ENCODE assay signal across 24 cellular contexts in the genomic region with DNA sequence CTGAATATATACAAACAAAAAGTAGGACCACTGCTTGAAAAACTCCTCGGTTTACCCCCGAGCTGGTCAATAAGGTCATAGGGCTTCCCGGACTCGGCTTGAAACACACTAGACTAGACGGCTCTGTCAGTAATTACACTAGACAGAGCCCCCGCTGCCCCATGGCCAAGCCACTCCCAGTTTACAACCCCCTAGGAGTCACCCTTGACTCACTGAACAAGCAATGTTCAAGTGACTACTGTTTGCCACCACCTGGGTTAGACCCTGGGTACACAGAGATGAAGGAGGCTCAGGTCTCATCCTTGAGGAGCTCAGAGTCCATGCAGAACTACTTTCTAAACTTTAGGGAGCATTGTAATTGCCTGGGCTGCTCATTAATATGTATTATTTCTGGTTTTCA. TPM values are rescaled to one million over a fixed set of nuclear protein-coding genes. Genes with fewer than 3 reads are reported as not detected.
DNase-seq lines count a peak whose midpoint lies in the region; ATAC-seq and TF ChIP-seq lines count a peak whose summit lies in the region.
"Had no signal": no experiment of that assay in that cellular context is flagged by ENCODE, and none has a peak within 500 bp of the region (broad histone marks: within the 10 kb centered on the region; RNA-seq: fewer than 3 reads in every experiment).

No MANE protein-coding gene starts in this region.

- no peak overlapping the region for H3K18ac ChIP-seq in trophoblast cell (ENCODE audit: low read length)

- H3K36me3 ChIP-seq in PC-3 (ENCODE audit: low read depth, low read length) (no peaks in the 10 kb centered on the region), hepatocyte (replicated peaks; ENCODE audit: insufficient read depth, low read depth) (no peaks in the 10 kb centered on the region), transverse colon (no peaks in the 10 kb centered on the region), trophoblast cell (ENCODE audit: control insufficient read depth in 1 of 2, insufficient read depth in 2 of 2, low read length in 2 of 2) (no peaks in the 10 kb centered on the region)
- H3K36me3 ChIP-seq: breast epithelium, heart left ventricle, neural progenitor cell had no signal

- H3K4me1 ChIP-seq in PC-3 (ENCODE audit: insufficient read depth, low read length) (peaks cover 30% of the 10 kb centered on the region), hepatocyte (ENCODE audit: insufficient read depth) (no peaks in the 10 kb centered on the region), transverse colon (peaks cover 0 to 19% (median 8%) of the 10 kb centered on the region in 4 donors), trophoblast cell (ENCODE audit: control insufficient read depth in 1 of 2, insufficient read depth in 2 of 2, low read length in 2 of 2) (no peaks in the 10 kb centered on the region)
- H3K4me1 ChIP-seq: breast epithelium, neural progenitor cell had no signal

- H3F3A ChIP-seq in PC-3 (ENCODE audit: low read length, unreplicated experiment) = no peaks in the 10 kb centered on the region

- DNase-seq in DMS53 (lab: John Stamatoyannopoulos, UW) (peak; percentile 67), DMS53 treated with DMSO at 0.1 percent for 48 hours (lab: John Stamatoyannopoulos, UW; ENCODE audit: unreplicated experiment) (no peak), PC-3 (peak; percentile 96), hepatocyte (ENCODE audit: low spot score) (peak; percentile 78), transverse colon (peak; percentile 51), trophoblast cell (no peak), NCI-H226 (no peak)
- DNase-seq: activated CD4-positive, CD25-positive, alpha-beta regulatory T cell treated with anti-CD3 and anti-CD28 coated beads, Interleukin-2, amount 50 U/mL, for 72 hours; activated naive CD4-positive, alpha-beta T cell treated with anti-CD3 and anti-CD28 coated beads, Interleukin-2, amount 50 U/mL, for 16 hours; amygdala; effector memory CD4-positive, alpha-beta T cell; heart left ventricle; mammary epithelial cell; right cardiac atrium; SK-N-SH; T-helper 17 cell had no signal

- H2AK5ac ChIP-seq in trophoblast cell (ENCODE audit: low read length) = no peak overlapping the region

- no peak for TF ChIP-seq POLR2A in transverse colon (IDR thresholded peaks at IDR 0.05)

- H2AFZ ChIP-seq in PC-3 (ENCODE audit: low read length) (no peak overlapping the region), hepatocyte (no peak overlapping the region), trophoblast cell (ENCODE audit: insufficient read depth, low read length, poor library complexity) (no peak overlapping the region)
- H2AFZ ChIP-seq: neural progenitor cell had no signal

- H3K9me3 ChIP-seq in PC-3 (ENCODE audit: low read length) (no peaks in the 10 kb centered on the region), hepatocyte (ENCODE audit: low read depth) (no peaks in the 10 kb centered on the region), transverse colon (no peaks in the 10 kb centered on the region), trophoblast cell (ENCODE audit: insufficient read depth, low read depth, low read length) (no peaks in the 10 kb centered on the region)
- H3K9me3 ChIP-seq: breast epithelium, heart left ventricle, SK-N-SH had no signal

- H3K4me2 ChIP-seq in PC-3 (ENCODE audit: low read length) (peak overlapping the region; percentile 59), hepatocyte (peak overlapping the region; percentile 63), trophoblast cell (ENCODE audit: low read length) (no peak overlapping the region)
- H3K4me2 ChIP-seq: neural progenitor cell, SK-N-SH had no signal

- intact Hi-C loops in PC-3 (cut with micrococcal nuclease) = loop anchor here (5.0 kb wide), 4 partner anchors 48 to 538 kb away; no protein-coding TSS in a partner anchor
- intact Hi-C loops in transverse colon (cut with DNase I; ENCODE audit: low total_unique reads) = no loop called here

- H3K23ac ChIP-seq in trophoblast cell (ENCODE audit: low read length) = no peak overlapping the region

- H3K79me1 ChIP-seq in trophoblast cell (ENCODE audit: low read length) = no peaks in the 10 kb centered on the region

- H2BK5ac ChIP-seq in trophoblast cell (ENCODE audit: low read depth, low read length, poor library complexity) = no peak overlapping the region

- in situ Hi-C loops in transverse colon (cut with MboI; ENCODE audit: low pct_ligation_motif_present in 1 of 4, low pct_unique_long_range_greater_than_20kb in 1 of 4, low sequenced_read_pairs in 3 of 4) = loop anchor here (5.0 to 25.0 kb wide), 4 partner anchors 261 to 543 kb away; partner anchors contain the start of genes SEH1L (in 4 of the 4) and SPIRE1 (in 1 of the 4)

- no peak overlapping the region for H4K8ac ChIP-seq in trophoblast cell (ENCODE audit: low read depth, low read length)

- no peak overlapping the region for H2BK12ac ChIP-seq in trophoblast cell (ENCODE audit: low read length)

- H3K4me3 ChIP-seq in PC-3 (ENCODE audit: low read length) = 0 out of 2 replicates have a peak overlapping the region, but pooled peaks have one; percentile 5
- no peak overlapping the region for H3K4me3 ChIP-seq in hepatocyte
- H3K4me3 ChIP-seq in transverse colon = no peak overlapping the region
- H3K4me3 ChIP-seq in trophoblast cell (ENCODE audit: low read depth, low read length) = no peak overlapping the region
- H3K4me3 ChIP-seq: breast epithelium, coronary artery, heart left ventricle, neural progenitor cell had no signal

- TF ChIP-seq CTCF in PC-3 (conservative IDR thresholded peaks at IDR 0.05; ENCODE audit: low read depth, low read length) (no peak), hepatocyte (IDR thresholded peaks at IDR 0.05; ENCODE audit: poor library complexity) (no peak), transverse colon (IDR thresholded peaks at IDR 0.05) (no peak)

- POLR2A ChIA-PET in PC-3 (lab: Charles Lee; ENCODE audit: unreplicated experiment) = interaction anchor here (0.6 to 1.0 kb wide), 3 partner anchors 13 to 96 kb away, joined by 3 to 5 read pairs (median 3); partner anchors contain the start of gene PRELID3A

- H3K79me2 ChIP-seq in PC-3 (ENCODE audit: low read length) (no peaks in the 10 kb centered on the region), hepatocyte (no peaks in the 10 kb centered on the region), trophoblast cell (ENCODE audit: control insufficient read depth, insufficient read depth, low read length, poor library complexity) (no peaks in the 10 kb centered on the region)

- TF ChIP-seq EP300 in transverse colon (IDR thresholded peaks at IDR 0.05; ENCODE audit: low read depth) = no peak

- no TSS peak for BruUV-seq in PC-3 (replicated peaks; lab: Mats Ljungman, UMichigan)

- H3K4ac ChIP-seq in trophoblast cell (ENCODE audit: low read depth, low read length) = no peak overlapping the region

- no peak overlapping the region for H2BK120ac ChIP-seq in trophoblast cell (ENCODE audit: insufficient read depth, low read length, poor library complexity)

- H3K14ac ChIP-seq in trophoblast cell (ENCODE audit: low read length) = no peak overlapping the region

- CTCF ChIA-PET in PC-3 (lab: Charles Lee) = interaction anchor here (0.5 to 0.6 kb wide), 2 partner anchors 17 to 53 kb away, joined by 6 to 8 read pairs; partner anchors contain the start of gene AFG3L2

- H4K91ac ChIP-seq in trophoblast cell (ENCODE audit: low read depth, low read length) = no peak overlapping the region

- H3K9me2 ChIP-seq in PC-3 (replicated peaks; ENCODE audit: low read length) (no peaks in the 10 kb centered on the region), hepatocyte (replicated peaks; ENCODE audit: insufficient read depth) (no peaks in the 10 kb centered on the region)
- H3K9me2 ChIP-seq: SK-N-SH had no signal

- H3K27ac ChIP-seq in PC-3 (ENCODE audit: low read length) (no peak overlapping the region), hepatocyte (peak overlapping the region; percentile 89), transverse colon (peak overlapping the region; percentile 11 to 55 (median 27)), trophoblast cell (ENCODE audit: low read depth, low read length) (no peak overlapping the region)
- H3K27ac ChIP-seq: 22Rv1, breast epithelium, coronary artery, heart left ventricle, HL-60, neural progenitor cell, RWPE1 had no signal

- 61% methylated on average over 6 of the region's 6 CpGs for WGBS in hepatocyte (ENCODE audit: low lambda C conversion rate, missing lambda C conversion rate)
- WGBS in transverse colon (ENCODE audit: low coverage in 1 of 2), 2 donors = 37 to 54% methylated on average over 4 to 6 of the region's 6 CpGs
- no CpG with 5 or more reads among the region's 6 CpGs for WGBS in trophoblast cell (ENCODE audit: extremely low coverage, insufficient coverage, insufficient read length)

- H4K12ac ChIP-seq in trophoblast cell (ENCODE audit: low read depth, low read length) = no peak overlapping the region

- H3K27me3 ChIP-seq in PC-3 (ENCODE audit: low read length) (no peaks in the 10 kb centered on the region), hepatocyte (no peaks in the 10 kb centered on the region), transverse colon (no peaks in the 10 kb centered on the region), trophoblast cell (ENCODE audit: insufficient read depth, low read length) (no peaks in the 10 kb centered on the region)
- H3K27me3 ChIP-seq: breast epithelium, heart left ventricle, neural progenitor cell had no signal

- H3K9ac ChIP-seq in PC-3 (ENCODE audit: low read length) (no peak overlapping the region), trophoblast cell (ENCODE audit: low read length) (no peak overlapping the region)
- H3K9ac ChIP-seq: neural progenitor cell, SK-N-SH had no signal

- ATAC-seq in PC-3 (peak; percentile 94), HG03045 (IDR thresholded peaks at IDR 0.05; ENCODE audit: unreplicated experiment) (no peak)
- ATAC-seq: activated T-helper 17 cell treated with anti-CD3 and anti-CD28 coated beads, Interleukin-2, amount 50 U/mL, for 72 hours had no signal

- H4K20me1 ChIP-seq in PC-3 (ENCODE audit: low read length) (no peaks in the 10 kb centered on the region), hepatocyte (ENCODE audit: insufficient read depth, poor library complexity, severe bottlenecking) (no peaks in the 10 kb centered on the region)

RNA-seq across cellular contexts. Expression of gene PRELID3A, which starts 13.7 kb away (rescaled TPM):
- total RNA-seq in PC-3 (2014; rRNA removed) (9.7 and 16.5 TPM in 2 replicates), hepatocyte (0.90 and 2.5 TPM in 2 replicates), transverse colon (1 to 10 TPM in 3 of 4 donors, not detected in 1; 1.3 to 2.0 (median 1.8) TPM)
- 0.36 and 0.38 TPM in 2 replicates for polyA plus RNA-seq in hepatocyte
- polyA plus RNA-seq in trophoblast cell (2013) = 0.59 and 0.82 TPM in 2 replicates

RNA-seq across cellular contexts. Expression of gene AFG3L2, which starts 17.0 kb away (rescaled TPM):
- total RNA-seq in PC-3 (2014; rRNA removed) (79.3 and 95.7 TPM in 2 replicates), hepatocyte (60.2 and 60.8 TPM in 2 replicates), transverse colon (10 to 100 TPM; 74.1 to 95.6 (median 92.6) TPM)
- polyA plus RNA-seq in hepatocyte = 43.0 and 44.1 TPM in 2 replicates
- 25.2 and 26.2 TPM in 2 replicates for polyA plus RNA-seq in trophoblast cell (2013)

Comparison
In these comparisons a context has a peak if more than half of its experiments do, and no peak if none do; other contexts are left out.
1. DNase-seq: peak in DMS53 (single experiment), PC-3 (single experiment), hepatocyte (single experiment) and transverse colon (single experiment); none in DMS53 treated with DMSO at 0.1 percent for 48 hours (single experiment), trophoblast cell (0 of 2) and NCI-H226 (single experiment).
2. H3K27ac ChIP-seq: peak in hepatocyte (single experiment) and transverse colon (4 of 4); none in PC-3 (single experiment) and trophoblast cell (single experiment).